1 cellular context compared by ENCODE assay signal in genomic region chr17:59469786-59470485, GRCh38.
TF ChIP-seq lines count a peak whose summit lies in the region.

No MANE protein-coding gene starts in this region.

TF ChIP-seq in HepG2, 621 proteins besides CTCF, POLR2A, EP300 and RAD21 (continued from another document and continues in another):
- TF ChIP-seq KMT2A (CRISPR knock-in tag; IDR thresholded peaks at IDR 0.05) (no peak), FOXP1 (IDR thresholded peaks at IDR 0.05) (peak; percentile 66; the same call in 1 of the 2 replicates), FOXP1 (CRISPR knock-in tag; IDR thresholded peaks at IDR 0.05) (peak; percentile 95), PCBP1 (IDR thresholded peaks at IDR 0.05; ENCODE audit: borderline replicate concordance, low read depth, low read length) (no peak), SKI (IDR thresholded peaks at IDR 0.05; ENCODE audit: partially characterized antibody) (peak; percentile 94), ZNF235 (CRISPR knock-in tag; IDR thresholded peaks at IDR 0.05; ENCODE audit: borderline replicate concordance) (no peak), ZNF17 (CRISPR knock-in tag; IDR thresholded peaks at IDR 0.05) (no peak), ZNF670 (CRISPR knock-in tag; IDR thresholded peaks at IDR 0.05; ENCODE audit: borderline replicate concordance) (peak; percentile 85; the same call in 1 of the 2 replicates), ZNF547 (CRISPR knock-in tag; IDR thresholded peaks at IDR 0.05) (no peak), ZNF564 (CRISPR knock-in tag; IDR thresholded peaks at IDR 0.05) (peak; percentile 85), ATF2 (CRISPR knock-in tag; IDR thresholded peaks at IDR 0.05) (peak; percentile 98), ATM (IDR thresholded peaks at IDR 0.05; ENCODE audit: borderline replicate concordance) (peak; percentile 84; the same call in 1 of the 2 replicates), SMYD3 (CRISPR knock-in tag; IDR thresholded peaks at IDR 0.05) (peak; percentile 84; the same call in 1 of the 2 replicates), NFIC (IDR thresholded peaks at IDR 0.05; ENCODE audit: low read length) (peak; percentile 94), FOXK1 (CRISPR knock-in tag; IDR thresholded peaks at IDR 0.05; ENCODE audit: borderline replicate concordance, low read depth) (peak; percentile 75), ZBTB34 (CRISPR knock-in tag; IDR thresholded peaks at IDR 0.05) (peak; percentile 98), ZNF446 (CRISPR knock-in tag; IDR thresholded peaks at IDR 0.05) (no peak), ZNF484 (CRISPR knock-in tag; IDR thresholded peaks at IDR 0.05; ENCODE audit: borderline replicate concordance, low read depth) (no peak), ETS1 (CRISPR knock-in tag; IDR thresholded peaks at IDR 0.05) (no peak), SOX6 (IDR thresholded peaks at IDR 0.05) (no peak), SOX6 (CRISPR knock-in tag; IDR thresholded peaks at IDR 0.05) (peak; percentile 99), MYC (CRISPR knock-in tag; IDR thresholded peaks at IDR 0.05; ENCODE audit: borderline replicate concordance) (peak; percentile 77; the same call in 1 of the 2 replicates), JUND (CRISPR knock-in tag; IDR thresholded peaks at IDR 0.05) (peak; percentile 91), MIXL1 (CRISPR knock-in tag; IDR thresholded peaks at IDR 0.05) (peak; percentile 99), RAD51 (IDR thresholded peaks at IDR 0.05; ENCODE audit: borderline replicate concordance) (no peak), NFE2L2 (IDR thresholded peaks at IDR 0.05; ENCODE audit: low read length) (no peak), ZNF766 (CRISPR knock-in tag; IDR thresholded peaks at IDR 0.05; ENCODE audit: borderline replicate concordance) (0 out of 2 replicates have a peak, but pooled peaks have one; percentile 81), DMTF1 (CRISPR knock-in tag; IDR thresholded peaks at IDR 0.05) (no peak), KIAA2018 (CRISPR knock-in tag; IDR thresholded peaks at IDR 0.05; ENCODE audit: borderline replicate concordance) (no peak), MEIS1 (CRISPR knock-in tag; IDR thresholded peaks at IDR 0.05; ENCODE audit: borderline replicate concordance) (peak; percentile 100), THAP9 (CRISPR knock-in tag; IDR thresholded peaks at IDR 0.05; ENCODE audit: borderline replicate concordance) (peak; percentile 41; the same call in 1 of the 2 replicates)
